ENCODE assay signal across 28 cellular contexts in the genomic region with DNA sequence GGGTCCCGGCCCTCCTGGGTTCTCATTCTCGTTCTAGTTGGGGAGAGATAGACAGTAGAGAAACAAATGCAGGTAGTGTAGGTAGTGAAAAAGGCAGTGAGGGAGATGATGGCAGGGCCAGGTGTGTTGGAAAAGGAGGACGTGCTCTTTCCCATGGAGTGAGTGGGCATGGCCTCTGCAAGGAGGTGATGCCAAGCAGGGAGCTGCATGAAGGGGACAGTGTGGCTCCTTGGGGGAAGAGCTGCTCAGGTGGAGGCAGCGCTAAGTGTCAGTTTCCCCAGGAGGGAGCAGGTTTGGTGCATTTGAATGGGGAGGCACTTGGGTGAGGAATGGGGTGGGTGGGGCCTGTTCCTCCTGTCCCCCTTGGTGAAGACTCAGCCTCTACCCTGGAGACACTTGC. TPM values are rescaled to one million over a fixed set of nuclear protein-coding genes. Genes with fewer than 3 reads are reported as not detected.
"Had no signal": no experiment of that assay in that cellular context is flagged by ENCODE, and none has a peak within 500 bp of the region (broad histone marks: within the 10 kb centered on the region; RNA-seq: fewer than 3 reads in every experiment).

No MANE protein-coding gene starts in this region.

- H3K36me3 ChIP-seq: colonic mucosa had no signal

- H3K27me3 ChIP-seq: colonic mucosa, esophagus squamous epithelium, heart right ventricle, right atrium auricular region, stomach, thyroid gland, vagina had no signal

- H3K9me3 ChIP-seq: colonic mucosa, esophagus squamous epithelium, heart right ventricle, lower lobe of right lung, prostate gland, right atrium auricular region, stomach, thyroid gland, vagina had no signal

- H3K4me1 Mint-ChIP-seq: naive thymus-derived CD8-positive, alpha-beta T cell had no signal

- H3K27ac Mint-ChIP-seq: dendritic cell treated with granulocyte-macrophage colony-stimulating factor and Interleukin-4, amounts not matched to agents 40 ng/mL and 50 ng/mL, for 4 days had no signal

- H3K27ac ChIP-seq: colonic mucosa, esophagus squamous epithelium, heart right ventricle, lower lobe of right lung, prostate gland, right atrium auricular region, stomach, thyroid gland, vagina had no signal

- DNase-seq: colonic mucosa; effector memory CD4-positive, alpha-beta T cell; erythroblast; esophagus squamous epithelium; foreskin melanocyte; glutamatergic neuron; heart right ventricle; hippocampal formation; immature natural killer cell; islet precursor cell; left ventricle myocardium superior; lower lobe of right lung; stimulated activated CD4-positive, alpha-beta T cell treated with anti-CD3 and anti-CD28 coated beads, Interleukin-12 subunit alpha, Interleukin-12 subunit beta, amount 100 ng/mL, for 4 hours; stimulated activated CD4-positive, alpha-beta T cell treated with anti-CD3 and anti-CD28 coated beads, Interleukin-1b, Interleukin-23, amount 100 ng/mL, for 48 hours; stimulated activated CD4-positive, alpha-beta T cell treated with anti-CD3 and anti-CD28 coated beads, Interleukin-4, amount 100 ng/mL, for 1 hour; stimulated activated CD8-positive, alpha-beta memory T cell treated with anti-CD3 and anti-CD28 coated beads, Interleukin-4, amount 100 ng/mL, for 48 hours; stimulated activated naive CD4-positive, alpha-beta T cell treated with Interleukin-2 at 50 U/mL for 16 hours; stomach; thyroid gland; trophoblast cell had no signal

- ATAC-seq: heart right ventricle; left ventricle myocardium superior; lower lobe of right lung; naive thymus-derived CD8-positive, alpha-beta T cell; sciatic nerve had no signal

- H3K4me2 ChIP-seq: smooth muscle cell had no signal

- H3K27me3 Mint-ChIP-seq: dendritic cell treated with granulocyte-macrophage colony-stimulating factor and Interleukin-4, amounts not matched to agents 40 ng/mL and 50 ng/mL, for 4 days; naive thymus-derived CD8-positive, alpha-beta T cell had no signal

- H3K4me1 ChIP-seq: colonic mucosa, heart right ventricle, lower lobe of right lung, prostate gland, right atrium auricular region, stomach, vagina had no signal

- H3K9me3 Mint-ChIP-seq: dendritic cell treated with granulocyte-macrophage colony-stimulating factor and Interleukin-4, amounts not matched to agents 40 ng/mL and 50 ng/mL, for 4 days; immature natural killer cell; naive thymus-derived CD8-positive, alpha-beta T cell had no signal

- H3K4me3 ChIP-seq: colonic mucosa, esophagus squamous epithelium, heart right ventricle, lower lobe of right lung, prostate gland, right atrium auricular region, smooth muscle cell, stomach, thyroid gland, vagina had no signal

- H3K4me3 Mint-ChIP-seq: dendritic cell treated with granulocyte-macrophage colony-stimulating factor and Interleukin-4, amounts not matched to agents 40 ng/mL and 50 ng/mL, for 4 days; immature natural killer cell; naive thymus-derived CD8-positive, alpha-beta T cell had no signal

RNA-seq across cellular contexts. Expression of a gene that starts 41.2 kb away (rescaled TPM):
- polyA plus RNA-seq: neural cell had no signal
